ENCODE assay signal across 9 cellular contexts in the genomic region with DNA sequence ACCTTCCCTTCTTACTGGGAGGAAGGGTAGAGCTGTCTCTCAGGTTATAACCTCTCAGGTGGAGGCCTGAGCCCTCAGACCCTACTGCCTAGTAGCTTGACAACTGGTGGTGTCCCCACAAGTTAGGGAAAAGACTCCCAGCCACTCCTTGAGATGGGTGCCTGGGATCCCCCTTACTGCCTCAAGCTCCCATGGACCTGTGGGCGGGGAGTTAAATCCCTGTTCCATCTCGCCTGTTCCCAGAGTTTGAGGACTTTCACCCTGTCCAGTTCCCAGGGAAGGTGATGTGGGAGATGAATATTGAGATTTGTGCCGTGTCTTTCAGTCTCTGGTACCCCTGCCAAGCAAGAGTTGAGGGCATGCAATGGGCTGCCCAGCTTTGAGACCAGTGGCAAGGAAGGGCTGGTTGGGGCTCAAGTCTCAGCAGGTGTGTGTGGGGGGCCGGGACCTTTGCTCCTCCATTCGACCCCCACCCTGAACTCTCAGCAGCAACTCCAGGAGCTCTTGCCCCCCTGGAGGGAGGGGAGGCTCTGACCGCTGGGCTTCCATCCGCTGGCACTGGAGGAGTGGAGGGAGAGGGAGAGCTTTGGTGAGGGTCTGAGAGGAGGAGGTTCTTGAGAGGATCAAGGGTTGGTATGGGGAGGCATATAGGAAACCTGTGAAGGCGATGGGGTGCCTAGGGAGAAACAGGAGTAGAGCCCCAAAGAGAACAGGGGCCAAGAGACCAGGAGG. TPM values are rescaled to one million over a fixed set of nuclear protein-coding genes. Genes with fewer than 3 reads are reported as not detected.
DNase-seq lines count a peak whose midpoint lies in the region; ATAC-seq, FAIRE-seq and TF ChIP-seq lines count a peak whose summit lies in the region.
"Had no signal": no experiment of that assay in that cellular context is flagged by ENCODE, and none has a peak within 500 bp of the region (broad histone marks: within the 10 kb centered on the region; RNA-seq: fewer than 3 reads in every experiment).

No MANE protein-coding gene starts in this region.

- H3K36me3 Mint-ChIP-seq in naive thymus-derived CD4-positive, alpha-beta T cell, result peaks cover 17 to 44% (median 32%) of the 10 kb centered on the region in 5 donors

- CTCF ChIA-PET in IMR-90 (lab: Yijun Ruan, JAX), result no interaction called here
- CTCF ChIA-PET in naive thymus-derived CD4-positive, alpha-beta T cell (lab: Charles Lee), result interaction anchor here (0.6 to 1.3 kb wide), 4 partner anchors 14 to 762 kb away, joined by 3 to 5 read pairs (median 3); a partner anchor contains a TSS

- peaks cover 18% of the 10 kb centered on the region for H3K9me1 ChIP-seq in IMR-90 (ENCODE audit: insufficient read depth, low read length)

- H3K14ac ChIP-seq in IMR-90 (replicated peaks; ENCODE audit: low read depth, low read length), result peak overlapping the region; percentile 53; the same call in 1 of the 2 replicates

- no peak overlapping the region for H2AFZ ChIP-seq in IMR-90 (replicated peaks; ENCODE audit: low read length, poor library complexity)

- H4K20me1 ChIP-seq in IMR-90 (ENCODE audit: insufficient read depth, low read length), result no peaks in the 10 kb centered on the region

- H2AK5ac ChIP-seq in IMR-90 (ENCODE audit: low read depth, low read length), result peak overlapping the region; percentile 100

- no peak for DNase-seq in IMR-90
- no peak for DNase-seq in caudate nucleus (lab: John Stamatoyannopoulos, UW)
- no peak for DNase-seq in naive thymus-derived CD4-positive, alpha-beta T cell
- no peak for DNase-seq in epidermal melanocyte (ENCODE audit: insufficient read length, low spot score)
- no peak for DNase-seq in GM12891 (ENCODE audit: insufficient read length, low spot score)
- no peak for DNase-seq in NCI-H2029 (lab: John Stamatoyannopoulos, UW)

- H3K9ac ChIP-seq in IMR-90 (ENCODE audit: low read depth, low read length), result peak overlapping the region; percentile 93; the same call in 1 of the 2 replicates

- dilution Hi-C loops in IMR-90 (cut with HindIII; ENCODE audit: low sequenced_read_pairs, unreplicated experiment), result no loop called here

- no peaks in the 10 kb centered on the region for H3K27me3 ChIP-seq in IMR-90 (ENCODE audit: control insufficient read depth, insufficient read depth, low read length)
- no peaks in the 10 kb centered on the region for H3K27me3 ChIP-seq in naive thymus-derived CD4-positive, alpha-beta T cell (ENCODE audit: control insufficient read depth in 2 of 2, insufficient read depth in 2 of 2, low read length in 2 of 2)

- H3K4me3 ChIP-seq in IMR-90 (ENCODE audit: insufficient read depth, low read depth, low read length), result no peak overlapping the region
- peak overlapping the region; percentile 94 for H3K4me3 ChIP-seq in naive thymus-derived CD4-positive, alpha-beta T cell (ENCODE audit: low read length)

- H3K9me3 Mint-ChIP-seq in naive thymus-derived CD4-positive, alpha-beta T cell, result no peaks in the 10 kb centered on the region

- H3K18ac ChIP-seq in IMR-90 (ENCODE audit: low read depth, low read length), result no peak overlapping the region; the same call in 1 of the 2 replicates

- in situ Hi-C loops in IMR-90 (cut with MboI; ENCODE audit: low sequenced_read_pairs), result loop anchor here (5.0 to 25.0 kb wide), 2 partner anchors 74 to 771 kb away; a partner anchor contains a TSS

- no peak for TF ChIP-seq RAD21 in IMR-90 (IDR thresholded peaks at IDR 0.05; ENCODE audit: low read length)

- H2AK9ac ChIP-seq in IMR-90 (replicated peaks; ENCODE audit: low read depth, low read length, poor library complexity), result peak overlapping the region; percentile 100

- intact Hi-C loops in IMR-90 (cut with micrococcal nuclease), result no loop called here
- intact Hi-C loops in naive thymus-derived CD4-positive, alpha-beta T cell (cut with micrococcal nuclease), result loop anchor here (1.0 to 10.0 kb wide), 10 partner anchors 13 to 1224 kb away; a partner anchor contains a TSS

- peak overlapping the region; percentile 58 for H2BK20ac ChIP-seq in IMR-90 (ENCODE audit: low read depth, low read length)

- H2BK120ac ChIP-seq in IMR-90 (ENCODE audit: low read depth, low read length), result peak overlapping the region; percentile 69

- no peaks in the 10 kb centered on the region for H3K27me3 Mint-ChIP-seq in naive thymus-derived CD4-positive, alpha-beta T cell

- H3K56ac ChIP-seq in IMR-90 (ENCODE audit: extremely low read depth, insufficient read depth, low read length), result peak overlapping the region; percentile 92; the same call in 1 of the 2 replicates

- FAIRE-seq in GM12891 (lab: Jason Lieb, UNC), result no peak
- FAIRE-seq: frontal cortex had no signal

- peaks cover 12% of the 10 kb centered on the region for H3K4me1 ChIP-seq in IMR-90 (ENCODE audit: control insufficient read depth, insufficient read depth, low read length)
- H3K4me1 ChIP-seq in naive thymus-derived CD4-positive, alpha-beta T cell (ENCODE audit: control insufficient read depth in 2 of 2, insufficient read depth in 2 of 2, low read length in 2 of 2), result peaks cover 39 to 46% of the 10 kb centered on the region in 2 donors

- H4K8ac ChIP-seq in IMR-90 (ENCODE audit: low read depth in 2 of 2, low read length in 2 of 2), result peak overlapping the region; percentile 92 to 97

- peak overlapping the region; percentile 84 to 100 (median 97) for H3K27ac Mint-ChIP-seq in naive thymus-derived CD4-positive, alpha-beta T cell

- no TSS peak for BruUV-seq in IMR-90 (replicated peaks; lab: Mats Ljungman, UMichigan)

- H4K5ac ChIP-seq in IMR-90 (ENCODE audit: low read depth, low read length), result peak overlapping the region; percentile 27

- no peaks in the 10 kb centered on the region for H3K9me3 ChIP-seq in IMR-90 (ENCODE audit: control insufficient read depth, insufficient read depth, low read length)
- H3K9me3 ChIP-seq in naive thymus-derived CD4-positive, alpha-beta T cell (ENCODE audit: control insufficient read depth in 2 of 3, low read length in 3 of 3), result no peaks in the 10 kb centered on the region

- H3K23ac ChIP-seq in IMR-90 (ENCODE audit: low read depth, low read length), result no peak overlapping the region

- H3K4ac ChIP-seq in IMR-90 (ENCODE audit: low read depth, low read length), result peak overlapping the region; percentile 89

- POLR2A ChIA-PET in IMR-90 (lab: Charles Lee; ENCODE audit: unreplicated experiment), result interaction anchor here (0.8 kb wide), 1 partner anchor 14 kb away, joined by 3 read pairs; no protein-coding TSS in a partner anchor
- POLR2A ChIA-PET in naive thymus-derived CD4-positive, alpha-beta T cell (lab: Charles Lee), result interaction anchor here (0.6 to 10.6 kb wide), 8 partner anchors 11 to 781 kb away, joined by 3 to 259 read pairs (median 4); a partner anchor contains a TSS

- H3K36me3 ChIP-seq in IMR-90 (ENCODE audit: control insufficient read depth, insufficient read depth, low read length), result peaks cover 18% of the 10 kb centered on the region
- H3K36me3 ChIP-seq in naive thymus-derived CD4-positive, alpha-beta T cell (ENCODE audit: control insufficient read depth in 2 of 3, insufficient read depth in 3 of 3, low read length in 3 of 3), result peaks cover 10 to 44% (median 15%) of the 10 kb centered on the region in 3 experiments

- H2BK5ac ChIP-seq in IMR-90 (ENCODE audit: low read depth, low read length, poor library complexity, severe bottlenecking), result peak overlapping the region; percentile 75

- 100% methylated on average over 1 of the region's 8 CpGs; no CpG with 5 or more reads in 1 of the 2 experiments for WGBS in IMR-90 (ENCODE audit: extremely low coverage in 2 of 2, insufficient read length in 1 of 2), 2 experiments

- H3K4me1 Mint-ChIP-seq in naive thymus-derived CD4-positive, alpha-beta T cell, result peaks cover 49 to 61% (median 54%) of the 10 kb centered on the region in 7 donors

- TF ChIP-seq CTCF in 22Rv1 (IDR thresholded peaks at IDR 0.05) (no peak), IMR-90 (conservative IDR thresholded peaks at IDR 0.05; ENCODE audit: low read depth, low read length) (no peak)

- H3K4me2 ChIP-seq in IMR-90 (ENCODE audit: low read depth, low read length), result peak overlapping the region; percentile 89; the same call in 1 of the 2 replicates

- TF ChIP-seq POLR2A in IMR-90 (IDR thresholded peaks at IDR 0.05; ENCODE audit: low read depth, low read length) (no peak), GM12891 (IDR thresholded peaks at IDR 0.05; ENCODE audit: low read depth, low read length) (no peak)

- peak overlapping the region; percentile 47 for H4K91ac ChIP-seq in IMR-90 (ENCODE audit: insufficient read depth, low read depth, low read length)

- H2BK15ac ChIP-seq in IMR-90 (ENCODE audit: low read depth, low read length), result peak overlapping the region; percentile 85; the same call in 1 of the 3 replicates

- peak overlapping the region; percentile 92 to 100 (median 98) for H3K4me3 Mint-ChIP-seq in naive thymus-derived CD4-positive, alpha-beta T cell

- ATAC-seq in IMR-90 (ENCODE audit: low read depth) (no peak), GM21381 (IDR thresholded peaks at IDR 0.05; ENCODE audit: unreplicated experiment) (no peak)
- ATAC-seq in naive thymus-derived CD4-positive, alpha-beta T cell, result no peak

- H3K79me1 ChIP-seq in IMR-90 (ENCODE audit: low read depth in 1 of 2, low read length in 2 of 2), result peaks cover 21 to 64% of the 10 kb centered on the region in 2 experiments; a peak in 3 of 4 replicates

- H3K27ac ChIP-seq in 22Rv1 (peak overlapping the region; percentile 87), IMR-90 (ENCODE audit: insufficient read depth, low read length) (peak overlapping the region; percentile 99), caudate nucleus (ENCODE audit: low read depth, low read length) (peak overlapping the region; percentile 99)
- H3K27ac ChIP-seq in naive thymus-derived CD4-positive, alpha-beta T cell (ENCODE audit: low read depth, low read length), result peak overlapping the region; percentile 97

RNA-seq across cellular contexts. Expression of a gene that starts 1.1 kb away (rescaled TPM):
- 13.9 and 17.7 TPM in 2 replicates for total RNA-seq in IMR-90 (2012; rRNA removed)
- 56.8 and 58.0 TPM in 2 replicates for polyA plus RNA-seq in IMR-90 (2012; rRNA removed)
- polyA plus RNA-seq in IMR-90 (2012; cell fraction: cytosol; rRNA removed), result 28.8 and 42.1 TPM in 2 replicates
- polyA plus RNA-seq in IMR-90 (2012; cell fraction: nucleus; rRNA removed; ENCODE audit: low replicate concordance), result 262 and 270 TPM in 2 replicates
- total RNA-seq in naive thymus-derived CD4-positive, alpha-beta T cell, result 100 to 1,000 TPM; 105 to 221 (median 144) TPM
- polyA plus RNA-seq in naive thymus-derived CD4-positive, alpha-beta T cell, result 1 to 10 TPM; 2.5 to 3.0 TPM
- polyA plus RNA-seq in GM12891 (2012; ENCODE audit: low read depth, missing spikeins), result 53.1 TPM

RNA-seq across cellular contexts. Expression of a gene that starts 1.3 kb away (rescaled TPM):
- total RNA-seq in IMR-90 (2012; rRNA removed), result 3.0 and 3.9 TPM in 2 replicates
- polyA plus RNA-seq in IMR-90 (2012; rRNA removed), result 9.8 and 12.2 TPM in 2 replicates
- polyA plus RNA-seq in IMR-90 (2012; cell fraction: cytosol; rRNA removed), result 6.9 and 7.5 TPM in 2 replicates
- 6.9 and 8.2 TPM in 2 replicates for polyA plus RNA-seq in IMR-90 (2012; cell fraction: nucleus; rRNA removed; ENCODE audit: low replicate concordance)
- total RNA-seq in naive thymus-derived CD4-positive, alpha-beta T cell, result 100 to 1,000 TPM; 268 to 325 (median 277) TPM
- 100 to 1,000 TPM; 148 to 178 TPM for polyA plus RNA-seq in naive thymus-derived CD4-positive, alpha-beta T cell
- 155 TPM for polyA plus RNA-seq in GM12891 (2012; ENCODE audit: low read depth, missing spikeins)

RNA-seq across cellular contexts. Expression of a gene that starts 7.1 kb away (rescaled TPM):
- 0.18 and 0.28 TPM in 2 replicates for total RNA-seq in IMR-90 (2012; rRNA removed)
- polyA plus RNA-seq in IMR-90 (2012; rRNA removed), result 4.2 and 4.9 TPM in 2 replicates
- 1.1 and 2.2 TPM in 2 replicates for polyA plus RNA-seq in IMR-90 (2012; cell fraction: cytosol; rRNA removed)
- polyA plus RNA-seq in IMR-90 (2012; cell fraction: nucleus; rRNA removed; ENCODE audit: low replicate concordance), result 30.4 and 52.1 TPM in 2 replicates
- 10 to 100 TPM; 32.6 to 92.2 (median 38.0) TPM for total RNA-seq in naive thymus-derived CD4-positive, alpha-beta T cell
- under 1 TPM in 1 of 2 donors, not detected in 1; 0.47 TPM for polyA plus RNA-seq in naive thymus-derived CD4-positive, alpha-beta T cell
- polyA plus RNA-seq in GM12891 (2012; ENCODE audit: low read depth, missing spikeins), result 12.8 TPM

RNA-seq across cellular contexts. Expression of a gene that starts 12.9 kb away (rescaled TPM):
- total RNA-seq in IMR-90 (2012; rRNA removed), result 18.8 and 28.1 TPM in 2 replicates
- 34.1 and 41.4 TPM in 2 replicates for polyA plus RNA-seq in IMR-90 (2012; rRNA removed)
- polyA plus RNA-seq in IMR-90 (2012; cell fraction: cytosol; rRNA removed), result 33.4 and 41.0 TPM in 2 replicates
- 16.1 and 29.7 TPM in 2 replicates for polyA plus RNA-seq in IMR-90 (2012; cell fraction: nucleus; rRNA removed; ENCODE audit: low replicate concordance)
- 10 to 100 TPM; 17.0 to 50.6 (median 40.9) TPM for total RNA-seq in naive thymus-derived CD4-positive, alpha-beta T cell
- 100 to 1,000 TPM; 107 to 111 TPM for polyA plus RNA-seq in naive thymus-derived CD4-positive, alpha-beta T cell
- polyA plus RNA-seq in GM12891 (2012; ENCODE audit: low read depth, missing spikeins), result 97.5 TPM

RNA-seq across cellular contexts. Expression of a gene that starts 15.2 kb away (rescaled TPM):
- 27.2 TPM in 2 replicates for total RNA-seq in IMR-90 (2012; rRNA removed)
- polyA plus RNA-seq in IMR-90 (2012; rRNA removed), result 116 and 126 TPM in 2 replicates
- polyA plus RNA-seq in IMR-90 (2012; cell fraction: cytosol; rRNA removed), result 104 and 146 TPM in 2 replicates
- polyA plus RNA-seq in IMR-90 (2012; cell fraction: nucleus; rRNA removed; ENCODE audit: low replicate concordance), result 76.1 and 123 TPM in 2 replicates
- 10 to 100 TPM; 25.0 to 46.1 (median 31.6) TPM for total RNA-seq in naive thymus-derived CD4-positive, alpha-beta T cell
- polyA plus RNA-seq in naive thymus-derived CD4-positive, alpha-beta T cell, result 10 to 100 TPM; 19.3 to 19.5 TPM
- polyA plus RNA-seq in GM12891 (2012; ENCODE audit: low read depth, missing spikeins), result 26.8 TPM

Comparison
In these comparisons a context has a peak if more than half of its experiments do, and no peak if none do; other contexts are left out.
1. RNA of a gene that starts 1.3 kb away (total RNA-seq): 268 to 325 TPM in naive thymus-derived CD4-positive, alpha-beta T cell; 3.0 to 3.9 TPM in IMR-90; every median in the first group is over 10 times any median in the second.
2. RNA of a gene that starts 7.1 kb away (total RNA-seq): 32.6 to 92.2 TPM in naive thymus-derived CD4-positive, alpha-beta T cell; 0.18 to 0.28 TPM in IMR-90; every median in the first group is over 10 times any median in the second.
3. Peak in every context shown above with its lines, with median percentiles within 50 percentile points of each other: H3K27ac ChIP-seq.